In genomic region chr13:20441879-20442278, GRCh38 we compare ENCODE assay signal across 13 cellular contexts.
DNase-seq lines count a peak whose midpoint lies in the region; ATAC-seq, FAIRE-seq and TF ChIP-seq lines count a peak whose summit lies in the region.
"Had no signal": no experiment of that assay in that cellular context is flagged by ENCODE, and none has a peak within 500 bp of the region (broad histone marks: within the 10 kb centered on the region; RNA-seq: fewer than 3 reads in every experiment).

No MANE protein-coding gene starts in this region.

- H3K9me3 ChIP-seq in A673 (ENCODE audit: low read depth, low read length, poor library complexity, severe bottlenecking) (no peaks in the 10 kb centered on the region), small intestine (ENCODE audit: control insufficient read depth, low read depth) (no peaks in the 10 kb centered on the region)
- H3K9me3 ChIP-seq: BE2C, esophagus muscularis mucosa had no signal

- FAIRE-seq in small intestine (lab: Jason Lieb, UNC) = no peak

- H2BK5ac ChIP-seq in mesendoderm (ENCODE audit: low read length) = no peak overlapping the region

- H3K27me3 ChIP-seq in A673 (replicated peaks; ENCODE audit: insufficient read depth, low read depth, low read length, poor library complexity) (no peaks in the 10 kb centered on the region), mesendoderm (ENCODE audit: insufficient read depth, low read length, poor library complexity) (no peaks in the 10 kb centered on the region), small intestine (ENCODE audit: control insufficient read depth in 2 of 2, insufficient read depth in 2 of 2, low read length in 2 of 2) (no peaks in the 10 kb centered on the region)
- H3K27me3 ChIP-seq: BE2C, esophagus muscularis mucosa had no signal

- peak; percentile 19 for DNase-seq in A673 (ENCODE audit: low spot score)
- DNase-seq in HT1080 (ENCODE audit: low read depth) = peak; percentile 93
- DNase-seq in astrocyte of the spinal cord (ENCODE audit: low read depth, low spot score) = peak; percentile 70
- peak; percentile 17 for DNase-seq in mesendoderm
- DNase-seq in small intestine = no peak
- no peak for DNase-seq in NCI-H1105 (lab: John Stamatoyannopoulos, UW)
- DNase-seq in GM13976 (ENCODE audit: low spot score) = no peak
- DNase-seq: activated CD4-positive, alpha-beta memory T cell treated with anti-CD3 and anti-CD28 coated beads, Interleukin-2, amount 10 ng/mL, durations not matched to agents 7 days and 5 days; BE2C; right cardiac atrium had no signal

- no peak overlapping the region for H2BK120ac ChIP-seq in mesendoderm (ENCODE audit: low read depth, low read length)

- H3K56ac ChIP-seq in mesendoderm (ENCODE audit: low read length) = no peak overlapping the region

- no peak overlapping the region for H2AK5ac ChIP-seq in mesendoderm (ENCODE audit: low read length)

- H3K27ac ChIP-seq in A673 (ENCODE audit: low read depth, low read length, poor library complexity, severe bottlenecking) (no peak overlapping the region), mesendoderm (ENCODE audit: low read depth, low read length) (no peak overlapping the region), small intestine (ENCODE audit: low read depth in 1 of 2, low read length in 1 of 2) (no peak overlapping the region)
- H3K27ac ChIP-seq: esophagus muscularis mucosa, SK-N-MC had no signal

- H3K4me3 ChIP-seq in A673 (ENCODE audit: low read depth, low read length, poor library complexity, severe bottlenecking) (no peak overlapping the region), astrocyte of the spinal cord (ENCODE audit: low read depth, low read length) (no peak overlapping the region), mesendoderm (ENCODE audit: low read length) (no peak overlapping the region), small intestine (ENCODE audit: low read depth in 1 of 2, low read length in 2 of 2) (no peak overlapping the region)
- H3K4me3 ChIP-seq: esophagus muscularis mucosa, SK-N-MC had no signal

- ATAC-seq in HG02678 (IDR thresholded peaks at IDR 0.05; ENCODE audit: unreplicated experiment) = no peak

- H3K4me2 ChIP-seq in mesendoderm (ENCODE audit: low read length) = no peak overlapping the region

- no peaks in the 10 kb centered on the region for H3K79me2 ChIP-seq in mesendoderm (ENCODE audit: control insufficient read depth, insufficient read depth, low read length)

- no peaks in the 10 kb centered on the region for H3K4me1 ChIP-seq in A673 (ENCODE audit: insufficient read depth, low read length, poor library complexity, severe bottlenecking)
- H3K4me1 ChIP-seq in mesendoderm (ENCODE audit: control insufficient read depth, low read depth, low read length) = no peaks in the 10 kb centered on the region
- H3K4me1 ChIP-seq in small intestine (ENCODE audit: control insufficient read depth in 2 of 2, insufficient read depth in 1 of 2, low read depth in 1 of 2, low read length in 1 of 2) = no peaks in the 10 kb centered on the region
- H3K4me1 ChIP-seq: BE2C had no signal

- in situ Hi-C loops in astrocyte of the spinal cord (cut with HindIII; ENCODE audit: low sequenced_read_pairs) = no loop called here
- in situ Hi-C loops in GM13976 (cut with MboI; ENCODE audit: low sequenced_read_pairs, unreplicated experiment) = no loop called here

- POLR2A ChIA-PET in A673 (lab: Charles Lee; ENCODE audit: low non-redundant PET) = no interaction called here

- H3K23ac ChIP-seq in mesendoderm (ENCODE audit: low read length) = no peak overlapping the region

- no peak overlapping the region for H4K8ac ChIP-seq in mesendoderm (ENCODE audit: low read depth, low read length)

- CTCF ChIA-PET in A673 (lab: Charles Lee) = no interaction called here

- no peaks in the 10 kb centered on the region for H3K79me1 ChIP-seq in mesendoderm (ENCODE audit: low read length)

- intact Hi-C loops in A673 (cut with micrococcal nuclease; ENCODE audit: unreplicated experiment) = no loop called here

- no peak overlapping the region for H3K18ac ChIP-seq in mesendoderm (ENCODE audit: low read length)

- WGBS in mesendoderm (ENCODE audit: extremely low coverage, insufficient coverage, low lambda C conversion rate) = no CpG with 5 or more reads among the region's 2 CpGs
- WGBS in small intestine, 3 donors = 28 to 42% (median 38%) methylated on average over 2 of the region's 2 CpGs

- no peak overlapping the region for H2BK15ac ChIP-seq in mesendoderm (replicated peaks; ENCODE audit: low read depth)

- H4K5ac ChIP-seq in mesendoderm (ENCODE audit: low read length) = no peak overlapping the region

- no peak overlapping the region for H3K4ac ChIP-seq in mesendoderm (ENCODE audit: low read depth, low read length)

- H3K9ac ChIP-seq in mesendoderm (ENCODE audit: low read length) = no peak overlapping the region

- H3K36me3 ChIP-seq in A673 (ENCODE audit: insufficient read depth, low read length, poor library complexity, severe bottlenecking) = no peaks in the 10 kb centered on the region
- no peaks in the 10 kb centered on the region for H3K36me3 ChIP-seq in mesendoderm (ENCODE audit: control insufficient read depth, insufficient read depth, low read length)
- H3K36me3 ChIP-seq in small intestine (ENCODE audit: control insufficient read depth in 2 of 2, insufficient read depth in 2 of 2, low read length in 2 of 2) = peaks cover 0 to 4% of the 10 kb centered on the region in 2 donors
- H3K36me3 ChIP-seq: BE2C had no signal

- TF ChIP-seq CTCF in A673 (conservative IDR thresholded peaks at IDR 0.05; ENCODE audit: low read depth, low read length) (no peak), astrocyte of the spinal cord (IDR thresholded peaks at IDR 0.05; ENCODE audit: low read depth, low read length) (no peak), GM13976 (IDR thresholded peaks at IDR 0.05; ENCODE audit: borderline replicate concordance, control extremely low read depth, extremely low read depth, insufficient read depth, missing control alignments) (no peak)

- no TSS peak for BruUV-seq in A673 (replicated peaks; lab: Mats Ljungman, UMichigan)

Comparison
In these comparisons a context has a peak if more than half of its experiments do, and no peak if none do; other contexts are left out.
1. DNase-seq: peak in A673 (single experiment), HT1080 (single experiment), astrocyte of the spinal cord (single experiment) and mesendoderm (single experiment); none in small intestine (single experiment), NCI-H1105 (single experiment) and GM13976 (single experiment).